In genomic region chr19:38291855-38292254, GRCh38 we compare ENCODE assay signal across 2 cellular contexts.
A peak's percentile ranks its signal among the peaks of the same experiment; 100 is the strongest.
TF ChIP-seq lines count a peak whose summit lies in the region.

No MANE protein-coding gene starts in this region.

TF ChIP-seq in A549, 52 proteins besides CTCF, POLR2A, EP300 and RAD21:
- TF ChIP-seq NFE2L2 (conservative IDR thresholded peaks at IDR 0.05; ENCODE audit: low read length) (no peak), SMC3 (IDR thresholded peaks at IDR 0.05) (0 out of 3 replicates have a peak, but pooled peaks have one; percentile 9)
TF ChIP-seq in A549: peak in this region for 1.

TF ChIP-seq in HEK293T, 16 proteins besides CTCF, POLR2A, EP300 and RAD21:
- TF ChIP-seq ZNF384 (IDR thresholded peaks at IDR 0.05) (no peak), CTBP1 (IDR thresholded peaks at IDR 0.05; ENCODE audit: borderline replicate concordance) (no peak), FOXM1 (IDR thresholded peaks at IDR 0.05; ENCODE audit: borderline replicate concordance) (no peak), HDGF (IDR thresholded peaks at IDR 0.05; ENCODE audit: borderline replicate concordance) (no peak), L3MBTL2 (conservative IDR thresholded peaks at IDR 0.05) (no peak), NFRKB (IDR thresholded peaks at IDR 0.05) (no peak), ELF4 (IDR thresholded peaks at IDR 0.05) (no peak), TARDBP (IDR thresholded peaks at IDR 0.05) (no peak), SP1 (IDR thresholded peaks at IDR 0.05) (no peak), PKNOX1 (IDR thresholded peaks at IDR 0.05) (no peak), BHLHE40 (IDR thresholded peaks at IDR 0.05; ENCODE audit: borderline replicate concordance) (no peak), SUZ12 (IDR thresholded peaks at IDR 0.05) (no peak)
